Comparison of ENCODE assay signal across 8 cellular contexts in genomic region chr11:86592659-86593451, GRCh38.
DNase-seq lines count a peak whose midpoint lies in the region; ATAC-seq and TF ChIP-seq lines count a peak whose summit lies in the region.

No MANE protein-coding gene starts in this region.

- H3K27ac Mint-ChIP-seq in activated CD4-positive, alpha-beta T cell treated with anti-CD3 and anti-CD28 coated beads, Interleukin-2, amount 10 ng/mL, durations not matched to agents 24 days and 14 days: peak overlapping the region; percentile 90

- peaks cover 3% of the 10 kb centered on the region for H3K9me3 Mint-ChIP-seq in activated CD4-positive, alpha-beta T cell treated with anti-CD3 and anti-CD28 coated beads, Interleukin-2, amount 10 ng/mL, durations not matched to agents 24 days and 14 days

- H3K36me3 Mint-ChIP-seq in activated CD4-positive, alpha-beta T cell treated with anti-CD3 and anti-CD28 coated beads, Interleukin-2, amount 10 ng/mL, durations not matched to agents 24 days and 14 days (ENCODE audit: low read depth): peaks cover 7% of the 10 kb centered on the region

- intact Hi-C loops in activated CD4-positive, alpha-beta T cell treated with anti-CD3 and anti-CD28 coated beads, Interleukin-2, amount 10 ng/mL, durations not matched to agents 24 days and 14 days (cut with micrococcal nuclease): loop anchor here (1.0 to 2.0 kb wide), 11 partner anchors 15 to 646 kb away; no protein-coding TSS in a partner anchor

- no peak overlapping the region for H3K4me3 ChIP-seq in BE2C (ENCODE audit: low read depth, low read length)
- no peak overlapping the region for H3K4me3 ChIP-seq in epithelial cell of esophagus (ENCODE audit: low read length)
- no peak overlapping the region for H3K4me3 ChIP-seq in tibial nerve

- peak overlapping the region in 3 of 4 donors; percentile 18 to 65 (median 20) for H3K27ac ChIP-seq in tibial nerve

- H3K4me1 Mint-ChIP-seq in activated CD4-positive, alpha-beta T cell treated with anti-CD3 and anti-CD28 coated beads, Interleukin-2, amount 10 ng/mL, durations not matched to agents 24 days and 14 days: peaks cover 47% of the 10 kb centered on the region

- no peaks in the 10 kb centered on the region for H3K27me3 ChIP-seq in BE2C
- H3K27me3 ChIP-seq in tibial nerve: no peaks in the 10 kb centered on the region

- H3K36me3 ChIP-seq in BE2C: no peaks in the 10 kb centered on the region
- no peaks in the 10 kb centered on the region for H3K36me3 ChIP-seq in tibial nerve

- H3K27me3 Mint-ChIP-seq in activated CD4-positive, alpha-beta T cell treated with anti-CD3 and anti-CD28 coated beads, Interleukin-2, amount 10 ng/mL, durations not matched to agents 24 days and 14 days: no peaks in the 10 kb centered on the region

- peak; percentile 90 for ATAC-seq in GM19372 (IDR thresholded peaks at IDR 0.05; ENCODE audit: low read depth, unreplicated experiment)
- peak; percentile 96 for ATAC-seq in HG03378 (IDR thresholded peaks at IDR 0.05; ENCODE audit: unreplicated experiment)
- peak; percentile 66 for ATAC-seq in omental fat pad (ENCODE audit: low FRiP score)

- TF ChIP-seq CTCF in BE2C (IDR thresholded peaks at IDR 0.05; ENCODE audit: low read depth, low read length) (no peak), epithelial cell of esophagus (IDR thresholded peaks at IDR 0.05; ENCODE audit: insufficient read depth, low read depth, low read length, missing control alignments) (no peak), omental fat pad (IDR thresholded peaks at IDR 0.05) (no peak), tibial nerve (IDR thresholded peaks at IDR 0.05) (no peak)

- H3K9me3 ChIP-seq in BE2C (no peaks in the 10 kb centered on the region), tibial nerve (peaks cover 0 to 3% (median 0%) of the 10 kb centered on the region in 4 donors)

- DNase-seq in BE2C: peak; percentile 81
- peak; percentile 35 for DNase-seq in NCI-H446 treated with DMSO at 0.1 percent for 48 hours (lab: John Stamatoyannopoulos, UW)
- DNase-seq in activated CD4-positive, alpha-beta T cell treated with anti-CD3 and anti-CD28 coated beads, Interleukin-2, amount 10 ng/mL, durations not matched to agents 24 days and 14 days: peak; percentile 94
- peak; percentile 95 for DNase-seq in epithelial cell of esophagus (ENCODE audit: low read depth)
- DNase-seq in omental fat pad (ENCODE audit: low spot score): peak; percentile 44
- peak in 1 of 2 donors; percentile 68 for DNase-seq in tibial nerve (ENCODE audit: low spot score in 2 of 2)

- H3K4me3 Mint-ChIP-seq in activated CD4-positive, alpha-beta T cell treated with anti-CD3 and anti-CD28 coated beads, Interleukin-2, amount 10 ng/mL, durations not matched to agents 24 days and 14 days: peak overlapping the region; percentile 62

- TF ChIP-seq POLR2A in tibial nerve (IDR thresholded peaks at IDR 0.05): no peak

- WGBS in tibial nerve, 2 donors: 66 to 68% methylated on average over 5 of the region's 5 CpGs

- TF ChIP-seq EP300 in tibial nerve (IDR thresholded peaks at IDR 0.05): peak in 1 of 2 donors; percentile 23

- peaks cover 12% of the 10 kb centered on the region for H3K4me1 ChIP-seq in BE2C
- H3K4me1 ChIP-seq in tibial nerve: peaks cover 0 to 23% (median 10%) of the 10 kb centered on the region in 4 donors
